In genomic region chr1:89199515-89199914, GRCh38 we compare ENCODE assay signal across 13 cellular contexts. TPM values are rescaled to one million over a fixed set of nuclear protein-coding genes. Genes with fewer than 3 reads are reported as not detected.
A peak's percentile ranks its signal among the peaks of the same experiment; 100 is the strongest.
DNase-seq lines count a peak whose midpoint lies in the region; ATAC-seq and TF ChIP-seq lines count a peak whose summit lies in the region.
"Had no signal": no experiment of that assay in that cellular context is flagged by ENCODE, and none has a peak within 500 bp of the region (broad histone marks: within the 10 kb centered on the region; RNA-seq: fewer than 3 reads in every experiment).

No MANE protein-coding gene starts in this region.

- H3K27me3 Mint-ChIP-seq in CD14-positive monocyte (ENCODE audit: low read depth in 3 of 3): peaks cover 8 to 20% (median 11%) of the 10 kb centered on the region in 3 donors

- peak overlapping the region in 4 of 7 donors; percentile 17 to 93 (median 90) for H3K27ac Mint-ChIP-seq in CD14-positive monocyte

- TF ChIP-seq CTCF in CD14-positive monocyte (IDR thresholded peaks at IDR 0.05) (no peak), GM20000 (IDR thresholded peaks at IDR 0.05; ENCODE audit: extremely low read depth, missing control alignments) (no peak), dorsolateral prefrontal cortex (IDR thresholded peaks at IDR 0.05 in 54 of 56, conservative IDR thresholded peaks at IDR 0.05 in 2 of 56; ENCODE audit: low read depth in 1 of 56, partially characterized antibody in 56 of 56) (no peak), parathyroid adenoma (IDR thresholded peaks at IDR 0.05) (no peak)

- no peaks in the 10 kb centered on the region for H3K79me2 ChIP-seq in parathyroid adenoma

- H3K4me1 ChIP-seq in parathyroid adenoma: peaks cover 2% of the 10 kb centered on the region
- H3K4me1 ChIP-seq: ascending aorta had no signal

- H3K27ac ChIP-seq in dorsolateral prefrontal cortex (peak overlapping the region in 23 of 59 donors; percentile 7 to 80 (median 51)), parathyroid adenoma (peak overlapping the region; percentile 93)

- peak overlapping the region; percentile 70 for H3K4me2 ChIP-seq in parathyroid adenoma (ENCODE audit: low read length)

- intact Hi-C loops in CD14-positive monocyte (cut with micrococcal nuclease): loop anchor here in 1 of 2 donors (5.0 kb wide), 1 partner anchor 153 kb away; no protein-coding TSS in a partner anchor
- intact Hi-C loops in dorsolateral prefrontal cortex (cut with DNase I): no loop called here

- H3K4me1 Mint-ChIP-seq in CD14-positive monocyte: peaks cover 50% of the 10 kb centered on the region

- H3K27me3 ChIP-seq in dorsolateral prefrontal cortex (peaks cover 0 to 28% (median 0%) of the 10 kb centered on the region in 45 donors), parathyroid adenoma (ENCODE audit: control insufficient read depth, insufficient read depth, low read length) (no peaks in the 10 kb centered on the region)
- H3K27me3 ChIP-seq: ascending aorta had no signal

- H3K4me3 ChIP-seq in dorsolateral prefrontal cortex (peak overlapping the region in 35 of 59 donors; percentile 24 to 70 (median 56)), parathyroid adenoma (ENCODE audit: low read depth, low read length) (peak overlapping the region; percentile 74)
- H3K4me3 ChIP-seq: mucosa of descending colon had no signal

- H2AFZ ChIP-seq in parathyroid adenoma: peak overlapping the region; percentile 88

- no peak for DNase-seq in CD14-positive monocyte (ENCODE audit: low spot score)
- DNase-seq in GM20000 (ENCODE audit: low spot score): peak; percentile 20
- no peak for DNase-seq in dorsolateral prefrontal cortex
- DNase-seq in DMS53 treated with DMSO at 0.1 percent for 48 hours (lab: John Stamatoyannopoulos, UW; ENCODE audit: unreplicated experiment): no peak
- DNase-seq in GM03348 (ENCODE audit: low spot score): no peak
- no peak for DNase-seq in NCI-H1417 (lab: John Stamatoyannopoulos, UW)
- DNase-seq: activated CD4-positive, CD25-positive, alpha-beta regulatory T cell treated with anti-CD3 and anti-CD28 coated beads, Interleukin-2, amount 50 U/mL, for 72 hours had no signal

- H3K4me3 Mint-ChIP-seq in CD14-positive monocyte: peak overlapping the region; percentile 94 to 100

- no peak for ATAC-seq in GM18520 (IDR thresholded peaks at IDR 0.05; ENCODE audit: unreplicated experiment)

- no peak overlapping the region for H3K9ac ChIP-seq in parathyroid adenoma

- peaks cover 0 to 9% (median 6%) of the 10 kb centered on the region in 7 donors for H3K9me3 Mint-ChIP-seq in CD14-positive monocyte

- H3K36me3 Mint-ChIP-seq in CD14-positive monocyte: peaks cover 9 to 26% of the 10 kb centered on the region in 2 donors

- H3K36me3 ChIP-seq in parathyroid adenoma (ENCODE audit: control insufficient read depth, insufficient read depth, low read length): no peaks in the 10 kb centered on the region
- H3K36me3 ChIP-seq: ascending aorta had no signal

- no peaks in the 10 kb centered on the region for H3K9me3 ChIP-seq in parathyroid adenoma (ENCODE audit: control insufficient read depth, low read length)
- H3K9me3 ChIP-seq: ascending aorta, mucosa of descending colon had no signal

RNA-seq across cellular contexts. Expression of gene GBP4, which starts 0.8 kb away (rescaled TPM):
- 10 to 100 TPM; 13.0 to 17.4 TPM for polyA plus RNA-seq in CD14-positive monocyte
- 10 to 100 TPM in 8 of 120 experiments, 1 to 10 TPM in 112; 1.4 to 26.8 (median 5.0) TPM for total RNA-seq in dorsolateral prefrontal cortex

RNA-seq across cellular contexts. Expression of gene GBP7, which starts 23.7 kb away (rescaled TPM):
- not detected for polyA plus RNA-seq in CD14-positive monocyte
- total RNA-seq in dorsolateral prefrontal cortex: under 1 TPM in 4 of 120 experiments, not detected in 116; 0.18 to 0.40 (median 0.36) TPM
- total RNA-seq: ascending aorta, RPMI7951, subcutaneous adipose tissue had no signal
